In the genomic region with DNA sequence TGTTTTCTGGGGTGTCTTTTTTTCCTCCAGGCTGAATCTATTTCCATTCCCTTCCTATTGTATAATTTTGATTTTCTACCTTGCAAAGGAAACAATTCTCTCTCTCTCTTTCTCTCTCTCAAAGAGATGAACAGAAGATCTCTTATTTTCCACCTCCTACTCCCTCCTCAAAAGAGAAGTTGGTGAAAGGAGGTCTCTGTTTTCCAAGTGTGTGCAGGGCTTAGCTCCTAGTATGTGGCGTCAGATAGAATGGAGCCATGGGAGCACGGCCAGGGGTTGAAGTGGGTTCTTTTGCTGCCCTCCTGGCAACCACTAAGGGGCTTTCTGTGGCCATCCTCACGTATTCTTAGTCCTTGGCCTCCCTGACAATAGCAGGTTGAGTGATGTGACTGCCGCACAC, we compare ENCODE assay signal across 1 cellular context.
TF ChIP-seq lines count a peak whose summit lies in the region.

No MANE protein-coding gene starts in this region.

TF ChIP-seq in K562, 482 proteins besides CTCF, POLR2A, EP300 and RAD21:
- TF ChIP-seq ZBTB1 (CRISPR knock-in tag; IDR thresholded peaks at IDR 0.05; ENCODE audit: borderline replicate concordance, low read depth) (no peak), SRSF9 (IDR thresholded peaks at IDR 0.05; ENCODE audit: borderline replicate concordance, low read depth, low read length) (no peak), HMGN3 (IDR thresholded peaks at IDR 0.05; ENCODE audit: borderline replicate concordance, extremely low read depth, insufficient read length, low read depth, low read length) (no peak), ZNF398 (CRISPR knock-in tag; IDR thresholded peaks at IDR 0.05) (no peak), TSC22D4 (tag; IDR thresholded peaks at IDR 0.05) (no peak), TOE1 (IDR thresholded peaks at IDR 0.05; ENCODE audit: borderline replicate concordance) (no peak), TOE1 (CRISPR knock-in tag; IDR thresholded peaks at IDR 0.05; ENCODE audit: borderline replicate concordance, low read depth) (no peak), GABPB2 (CRISPR knock-in tag; conservative IDR thresholded peaks at IDR 0.05) (no peak), HDGF (IDR thresholded peaks at IDR 0.05) (no peak), HDAC6 (IDR thresholded peaks at IDR 0.05; ENCODE audit: low read depth, low read length) (no peak), CREM (IDR thresholded peaks at IDR 0.05; ENCODE audit: low read depth) (no peak), THAP12 (CRISPR knock-in tag; IDR thresholded peaks at IDR 0.05) (no peak), CBX2 (IDR thresholded peaks at IDR 0.05; ENCODE audit: insufficient read depth, low read length, poor library complexity, severe bottlenecking) (no peak), HMG20B (CRISPR knock-in tag; IDR thresholded peaks at IDR 0.05) (no peak), SRSF3 (IDR thresholded peaks at IDR 0.05; ENCODE audit: insufficient read depth, low read length) (no peak)
